Comparison of ENCODE assay signal across 8 cellular contexts in the genomic region with DNA sequence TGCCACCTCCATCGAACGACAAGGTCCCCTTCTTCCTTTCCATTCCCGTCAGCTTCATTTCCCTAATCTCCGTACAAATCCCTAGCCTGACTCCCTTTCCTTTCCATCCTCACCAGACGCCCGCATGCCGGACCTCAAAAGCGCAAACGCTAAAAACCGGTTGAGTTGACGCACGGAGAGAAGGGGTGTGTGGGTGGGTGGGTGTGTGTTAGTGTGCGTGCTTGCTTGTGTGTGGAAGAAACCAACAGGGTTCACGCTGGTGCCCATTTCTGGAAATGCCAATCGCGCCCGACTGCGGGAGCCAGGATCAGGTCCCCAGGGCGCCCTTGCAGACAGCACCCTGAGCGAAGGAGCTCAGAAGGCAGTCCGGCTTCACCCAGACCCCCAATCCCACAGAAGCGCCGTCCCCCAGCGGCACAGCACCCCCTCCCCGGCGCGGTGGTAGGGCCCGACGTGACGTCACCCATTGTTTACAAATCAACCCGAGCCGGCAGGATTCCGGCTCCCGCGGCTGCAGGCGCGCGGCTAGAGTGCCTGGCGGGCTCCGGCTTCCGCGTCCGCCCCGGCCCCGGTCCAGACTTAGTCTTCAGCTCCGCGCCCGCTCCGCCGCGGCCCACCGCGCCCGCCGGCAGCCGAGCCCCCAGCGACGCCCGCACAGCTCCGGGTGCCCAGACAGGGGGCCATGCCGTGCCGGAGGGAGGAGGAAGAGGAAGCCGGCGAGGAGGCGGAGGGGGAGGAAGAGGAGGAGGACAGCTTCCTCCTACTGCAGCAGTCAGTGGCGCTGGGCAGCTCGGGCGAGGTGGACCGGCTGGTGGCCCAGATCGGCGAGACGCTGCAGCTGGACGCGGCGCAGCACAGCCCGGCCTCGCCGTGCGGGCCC. TPM values are rescaled to one million over a fixed set of nuclear protein-coding genes. Genes with fewer than 3 reads are reported as not detected.
DNase-seq lines count a peak whose midpoint lies in the region; ATAC-seq and TF ChIP-seq lines count a peak whose summit lies in the region.

A gene with protein sequence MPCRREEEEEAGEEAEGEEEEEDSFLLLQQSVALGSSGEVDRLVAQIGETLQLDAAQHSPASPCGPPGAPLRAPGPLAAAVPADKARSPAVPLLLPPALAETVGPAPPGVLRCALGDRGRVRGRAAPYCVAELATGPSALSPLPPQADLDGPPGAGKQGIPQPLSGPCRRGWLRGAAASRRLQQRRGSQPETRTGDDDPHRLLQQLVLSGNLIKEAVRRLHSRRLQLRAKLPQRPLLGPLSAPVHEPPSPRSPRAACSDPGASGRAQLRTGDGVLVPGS (plus strand): TSS at position 500 of the 880 bp plus-strand sequence. CDS start 183 bp downstream, at position 683.

- H3K9me2 ChIP-seq in GM23248 (ENCODE audit: insufficient read depth), result no peaks in the 10 kb centered on the region

- H3K4me2 ChIP-seq in GM23248 (ENCODE audit: unreplicated experiment), result peak within 1 kb of the TSS; percentile 98

- TF ChIP-seq POLR2A in gastroesophageal sphincter (IDR thresholded peaks at IDR 0.05), result peak; percentile 75 to 81

- H3K27me3 ChIP-seq in GM23248 (replicated peaks; ENCODE audit: insufficient read depth) (no peaks in the 10 kb centered on the region), SJCRH30 (no peaks in the 10 kb centered on the region), gastroesophageal sphincter (no peaks in the 10 kb centered on the region)

- H3K36me3 ChIP-seq in GM23248 (ENCODE audit: low read depth) (no peaks in the 10 kb centered on the region), SJCRH30 (no peaks in the 10 kb centered on the region), gastroesophageal sphincter (no peaks in the 10 kb centered on the region)

- H2AFZ ChIP-seq in GM23248, result peak within 1 kb of the TSS; percentile 94

- peaks cover 11% of the 10 kb centered on the region; the same call in 1 of the 2 replicates for H3F3A ChIP-seq in GM23248 (ENCODE audit: insufficient read depth)

- ATAC-seq in gastroesophageal sphincter, result peak; percentile 92

- H3K9me3 ChIP-seq in GM23248 (ENCODE audit: low read depth), result no peaks in the 10 kb centered on the region
- H3K9me3 ChIP-seq in SJCRH30 (replicated peaks), result no peaks in the 10 kb centered on the region
- H3K9me3 ChIP-seq in gastroesophageal sphincter, result no peaks in the 10 kb centered on the region

- TF ChIP-seq EP300 in gastroesophageal sphincter (IDR thresholded peaks at IDR 0.05), result peak; percentile 18

- DNase-seq in EL (peak; percentile 88), GM23248 (peak; percentile 92), LNCaP clone FGC (ENCODE audit: low read depth) (peak; percentile 83), SJCRH30 (peak; percentile 86 to 87), nucleus accumbens (lab: John Stamatoyannopoulos, UW) (peak; percentile 47 to 95 (median 87)), superior temporal gyrus (ENCODE audit: extremely low spot score) (peak; percentile 93)
- DNase-seq in activated naive CD4-positive, alpha-beta T cell treated with Interleukin-2 at 50 U/mL for 16 hours, result peak; percentile 89

- H3K4me3 ChIP-seq in GM23248, result peak within 1 kb of the TSS; percentile 98
- peak within 1 kb of the TSS; percentile 58 for H3K4me3 ChIP-seq in LNCaP clone FGC (ENCODE audit: low read depth, low read length)
- peak within 1 kb of the TSS; percentile 97 for H3K4me3 ChIP-seq in SJCRH30
- peak within 1 kb of the TSS; percentile 76 to 86 for H3K4me3 ChIP-seq in gastroesophageal sphincter

- in situ Hi-C loops in GM23248 (cut with MboI), result no loop called here

- TF ChIP-seq CTCF in LNCaP clone FGC (IDR thresholded peaks at IDR 0.05; ENCODE audit: control insufficient read depth, extremely low read depth, insufficient read depth), result no peak
- no peak for TF ChIP-seq CTCF in gastroesophageal sphincter (IDR thresholded peaks at IDR 0.05)

- 2 to 4% methylated on average over 28 to 77 of the region's 79 CpGs for WGBS in GM23248 (ENCODE audit: low coverage in 1 of 2, low lambda C conversion rate in 2 of 2, missing lambda C conversion rate in 2 of 2), 2 experiments
- 0 to 1% methylated on average over 12 to 14 of the region's 79 CpGs for WGBS in gastroesophageal sphincter (ENCODE audit: low coverage in 1 of 2), 2 donors

- peak within 1 kb of the TSS; percentile 97 for H3K27ac ChIP-seq in GM23248
- peak within 1 kb of the TSS; percentile 100 for H3K27ac ChIP-seq in SJCRH30
- H3K27ac ChIP-seq in gastroesophageal sphincter, result peak within 1 kb of the TSS; percentile 58 to 98 (median 93)

- H3K79me2 ChIP-seq in GM23248 (ENCODE audit: insufficient read depth), result no peaks in the 10 kb centered on the region

- H4K20me1 ChIP-seq in GM23248 (ENCODE audit: insufficient read depth), result no peaks in the 10 kb centered on the region

- H3K9ac ChIP-seq in GM23248, result peak within 1 kb of the TSS; percentile 99

- H3K4me1 ChIP-seq in GM23248 (ENCODE audit: insufficient read depth), result peaks cover 12% of the 10 kb centered on the region; the same call in 1 of the 2 replicates
- H3K4me1 ChIP-seq in SJCRH30, result peaks cover 11% of the 10 kb centered on the region
- peaks cover 0 to 34% (median 10%) of the 10 kb centered on the region in 3 donors for H3K4me1 ChIP-seq in gastroesophageal sphincter

RNA-seq across cellular contexts. Expression of the gene that starts here (rescaled TPM):
- total RNA-seq in GM23248 (2014; rRNA removed; shearing (Covaris generic)), result 1.6 and 1.8 TPM in 2 replicates
- 0.44 and 0.75 TPM in 2 replicates for polyA plus RNA-seq in GM23248 (2016; fragmentation: Nextera tagmentation; extraction: Ambion mirVana)
- 2.1 and 2.7 TPM in 2 replicates for total RNA-seq in SJCRH30 (2014; rRNA removed; shearing (Covaris generic))
- 1 to 10 TPM; 5.1 to 8.0 (median 5.5) TPM for total RNA-seq in gastroesophageal sphincter

Comparison
In these comparisons a context has a peak if more than half of its experiments do, and no peak if none do; other contexts are left out.
1. Peak in every context shown above with its lines: DNase-seq, ATAC-seq, H3K4me3 ChIP-seq and H3K27ac ChIP-seq.